9 cellular contexts compared by ENCODE assay signal in the genomic region with DNA sequence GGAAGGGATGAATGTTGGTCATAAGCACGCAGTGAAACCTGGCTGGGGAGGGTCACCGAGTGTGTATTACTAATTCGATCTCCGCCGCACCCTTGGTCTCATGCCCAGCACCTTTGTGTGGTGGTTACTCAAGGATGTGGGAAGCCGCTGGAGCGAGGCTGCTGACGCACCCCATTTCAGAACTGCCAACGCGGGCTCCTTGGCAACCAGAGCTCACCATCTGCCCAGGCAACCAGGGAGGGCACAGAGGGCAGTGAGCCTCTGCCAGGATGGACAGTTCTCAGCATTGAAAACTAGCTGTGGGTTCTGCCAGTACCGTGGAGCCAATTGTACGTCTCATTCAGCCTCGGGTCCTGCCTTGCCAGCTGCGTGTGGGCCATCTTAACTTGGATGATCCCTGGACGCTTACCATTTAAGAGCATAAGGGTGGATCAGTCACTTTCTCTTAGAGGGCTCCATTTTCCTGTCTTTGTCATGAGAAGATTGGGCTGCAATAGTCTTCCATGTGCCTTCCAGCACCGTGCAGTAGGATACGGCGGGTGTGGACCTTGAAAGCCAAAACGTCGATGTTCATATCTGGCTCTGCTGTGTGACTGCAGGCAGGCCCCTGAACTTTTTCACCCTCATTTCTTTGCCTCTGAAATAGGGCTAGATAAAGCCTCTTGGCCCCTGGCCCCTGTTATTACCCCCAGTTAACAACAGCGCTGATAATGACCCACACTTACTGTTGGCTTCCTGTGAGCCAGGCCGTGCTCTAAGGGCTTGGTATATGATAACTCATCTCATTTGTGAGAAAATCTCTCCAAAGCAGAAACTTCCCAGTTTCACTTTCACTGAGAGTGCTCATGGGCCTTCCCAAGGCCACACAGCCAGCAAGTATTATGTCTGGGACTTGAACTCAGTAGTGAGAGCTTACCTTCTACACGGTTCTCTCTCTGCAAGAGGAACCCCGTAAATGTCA.
A peak's percentile ranks its signal among the peaks of the same experiment; 100 is the strongest.
DNase-seq lines count a peak whose midpoint lies in the region; ATAC-seq and TF ChIP-seq lines count a peak whose summit lies in the region.
"Had no signal": no experiment of that assay in that cellular context is flagged by ENCODE, and none has a peak within 500 bp of the region (broad histone marks: within the 10 kb centered on the region; RNA-seq: fewer than 3 reads in every experiment).

No MANE protein-coding gene starts in this region.

- no peak for TF ChIP-seq CTCF in A673 (conservative IDR thresholded peaks at IDR 0.05; ENCODE audit: low read depth, low read length)
- no peak for TF ChIP-seq CTCF in brain (conservative IDR thresholded peaks at IDR 0.05)
- no peak for TF ChIP-seq CTCF in neural progenitor cell (IDR thresholded peaks at IDR 0.05)

- CTCF ChIA-PET in A673 (lab: Charles Lee), result no interaction called here

- H3K9ac ChIP-seq in neural progenitor cell, result no peak overlapping the region

- peaks cover 0 to 4% (median 3%) of the 10 kb centered on the region in 5 experiments for H3K9me3 Mint-ChIP-seq in brain
- H3K9me3 Mint-ChIP-seq in neural progenitor cell, result no peaks in the 10 kb centered on the region

- H3K27ac ChIP-seq in A673 (ENCODE audit: low read depth, low read length, poor library complexity, severe bottlenecking) (peak overlapping the region; percentile 49), neural progenitor cell (no peak overlapping the region)
- H3K27ac ChIP-seq: VCaP had no signal

- no peak overlapping the region for H3K4me3 Mint-ChIP-seq in brain
- no peak overlapping the region for H3K4me3 Mint-ChIP-seq in neural progenitor cell

- H3F3A ChIP-seq in neural progenitor cell (ENCODE audit: low read depth), result no peaks in the 10 kb centered on the region

- DNase-seq in A673 (ENCODE audit: low spot score), result no peak
- no peak for DNase-seq in neural progenitor cell (ENCODE audit: low spot score)
- no peak for DNase-seq in NCI-H187 (lab: John Stamatoyannopoulos, UW)
- no peak for DNase-seq in NCI-H510A (lab: John Stamatoyannopoulos, UW)
- no peak for DNase-seq in NCI-H2227 treated with DMSO at 0.1 percent for 48 hours (lab: John Stamatoyannopoulos, UW)

- H4K20me1 ChIP-seq in neural progenitor cell (ENCODE audit: low read depth), result no peaks in the 10 kb centered on the region

- H3K4me1 Mint-ChIP-seq in brain, result peaks cover 42% of the 10 kb centered on the region
- peaks cover 24% of the 10 kb centered on the region for H3K4me1 Mint-ChIP-seq in neural progenitor cell

- H3K4me3 ChIP-seq in A673 (ENCODE audit: low read depth, low read length, poor library complexity, severe bottlenecking) (no peak overlapping the region), neural progenitor cell (no peak overlapping the region)

- peak; percentile 59 for ATAC-seq in GM19372 (IDR thresholded peaks at IDR 0.05; ENCODE audit: low read depth, unreplicated experiment)
- peak; percentile 80 for ATAC-seq in HG03565 (IDR thresholded peaks at IDR 0.05; ENCODE audit: unreplicated experiment)

- no peak overlapping the region for H3K4me2 ChIP-seq in neural progenitor cell

- H3K27me3 ChIP-seq in A673 (replicated peaks; ENCODE audit: insufficient read depth, low read depth, low read length, poor library complexity) (no peaks in the 10 kb centered on the region), neural progenitor cell (no peaks in the 10 kb centered on the region)

- no TSS peak for BruUV-seq in A673 (replicated peaks; lab: Mats Ljungman, UMichigan)

- intact Hi-C loops in A673 (cut with micrococcal nuclease; ENCODE audit: unreplicated experiment), result no loop called here

- no peak overlapping the region for H2AFZ ChIP-seq in neural progenitor cell (replicated peaks)

- H3K4me1 ChIP-seq in A673 (ENCODE audit: insufficient read depth, low read length, poor library complexity, severe bottlenecking) (peaks cover 7% of the 10 kb centered on the region), neural progenitor cell (peaks cover 12% of the 10 kb centered on the region)

- H3K36me3 Mint-ChIP-seq in brain (no peaks in the 10 kb centered on the region), neural progenitor cell (no peaks in the 10 kb centered on the region)

- no peaks in the 10 kb centered on the region for H3K79me2 ChIP-seq in neural progenitor cell (ENCODE audit: low read depth)

- POLR2A ChIA-PET in A673 (lab: Charles Lee; ENCODE audit: low non-redundant PET), result no interaction called here

- H3K27ac Mint-ChIP-seq in brain, result peak overlapping the region; percentile 17 to 94 (median 63)
- peak overlapping the region; percentile 43 for H3K27ac Mint-ChIP-seq in neural progenitor cell

- no peaks in the 10 kb centered on the region for H3K36me3 ChIP-seq in A673 (ENCODE audit: insufficient read depth, low read length, poor library complexity, severe bottlenecking)
- H3K36me3 ChIP-seq in neural progenitor cell, result no peaks in the 10 kb centered on the region

- H3K27me3 Mint-ChIP-seq in brain (no peaks in the 10 kb centered on the region), neural progenitor cell (ENCODE audit: insufficient read depth, low read depth) (peaks cover 10% of the 10 kb centered on the region)

- H3K9me3 ChIP-seq in A673 (ENCODE audit: low read depth, low read length, poor library complexity, severe bottlenecking), result no peaks in the 10 kb centered on the region
- H3K9me3 ChIP-seq in neural progenitor cell (ENCODE audit: low read depth), result no peaks in the 10 kb centered on the region
